8 cellular contexts compared by ENCODE assay signal in genomic region chr5:137754236-137754960, GRCh38. TPM values are rescaled to one million over a fixed set of nuclear protein-coding genes. Genes with fewer than 3 reads are reported as not detected.
DNase-seq lines count a peak whose midpoint lies in the region; ATAC-seq and TF ChIP-seq lines count a peak whose summit lies in the region.

TSS of gene HNRNPA0 (minus strand) at chr5:137754363. CDS start at chr5:137754066, 297 bp downstream.

- peak; percentile 8 for TF ChIP-seq EP300 in ovary (IDR thresholded peaks at IDR 0.05)

- H3K27me3 ChIP-seq in ovary, result no peaks in the 10 kb centered on the region
- H3K27me3 ChIP-seq in thyroid gland, result no peaks in the 10 kb centered on the region

- ATAC-seq in HG02623 (IDR thresholded peaks at IDR 0.05; ENCODE audit: unreplicated experiment), result peak; percentile 83

- peak within 1 kb of the TSS; percentile 100 for H3K27ac Mint-ChIP-seq in activated naive CD8-positive, alpha-beta T cell

- H3K9me3 Mint-ChIP-seq in activated naive CD8-positive, alpha-beta T cell (ENCODE audit: low read depth), result no peaks in the 10 kb centered on the region

- intact Hi-C loops in head of caudate nucleus (cut with DNase I), result loop anchor here (10.0 kb wide), 1 partner anchor 380 kb away; the partner anchor contains the start of gene NME5
- intact Hi-C loops in ovary (cut with DNase I), result loop anchor here in 3 of 4 donors (10.0 kb wide), 2 partner anchors 280 to 740 kb away; partner anchors contain the start of gene FAM13B (in 2 of the 3)
- intact Hi-C loops in thyroid gland (cut with DNase I), result loop anchor here (5.0 kb wide), 1 partner anchor 278 kb away; the partner anchor contains the start of gene FAM13B

- H3K4me3 ChIP-seq in ovary (peak within 1 kb of the TSS; percentile 91), thyroid gland (replicated peaks in 1 of 3) (peak within 1 kb of the TSS; percentile 49 to 92 (median 89))

- H3K27ac ChIP-seq in ovary, result peak within 1 kb of the TSS; percentile 97
- peak within 1 kb of the TSS; percentile 100 for H3K27ac ChIP-seq in thyroid gland

- peak within 1 kb of the TSS; percentile 98 for H3K4me3 Mint-ChIP-seq in activated naive CD8-positive, alpha-beta T cell

- H3K36me3 Mint-ChIP-seq in activated naive CD8-positive, alpha-beta T cell, result peaks cover 17% of the 10 kb centered on the region

- H3K9me3 ChIP-seq in ovary (no peaks in the 10 kb centered on the region), thyroid gland (no peaks in the 10 kb centered on the region)

- DNase-seq in GM10266 (ENCODE audit: extremely low spot score), result peak; percentile 96
- peak; percentile 83 for DNase-seq in NCI-H1105 (lab: John Stamatoyannopoulos, UW)
- DNase-seq in SKM-1 treated with dmso at 0.1 percent for 144 hours (lab: John Stamatoyannopoulos, UW; ENCODE audit: unreplicated experiment), result peak; percentile 97
- peak; percentile 95 to 99 (median 98) for DNase-seq in head of caudate nucleus
- peak; percentile 96 to 98 (median 97) for DNase-seq in ovary
- DNase-seq in thyroid gland, result peak; percentile 96 to 97

- 0 to 1% (median 0%) methylated on average over 76 to 77 of the region's 77 CpGs for WGBS in ovary, 3 donors
- WGBS in thyroid gland, 2 donors, result 1% methylated on average over 36 to 59 of the region's 77 CpGs

- no peak for TF ChIP-seq CTCF in GM10266 (IDR thresholded peaks at IDR 0.05; ENCODE audit: control insufficient read depth, insufficient read depth, low read depth, missing control alignments)
- peak; percentile 6 to 26 (median 25) for TF ChIP-seq CTCF in ovary (IDR thresholded peaks at IDR 0.05)
- TF ChIP-seq CTCF in thyroid gland (IDR thresholded peaks at IDR 0.05), result peak in 1 of 6 experiments; percentile 26

- H3K36me3 ChIP-seq in ovary (no peaks in the 10 kb centered on the region), thyroid gland (no peaks in the 10 kb centered on the region)

- TF ChIP-seq POLR2A in ovary (IDR thresholded peaks at IDR 0.05) (peak; percentile 98), thyroid gland (IDR thresholded peaks at IDR 0.05) (peak; percentile 96 to 99)

- peaks cover 30% of the 10 kb centered on the region for H3K4me1 Mint-ChIP-seq in activated naive CD8-positive, alpha-beta T cell (ENCODE audit: low read depth)

- H3K27me3 Mint-ChIP-seq in activated naive CD8-positive, alpha-beta T cell, result no peaks in the 10 kb centered on the region

- H3K4me1 ChIP-seq in ovary (ENCODE audit: insufficient read depth) (no peaks in the 10 kb centered on the region), thyroid gland (peaks cover 5 to 18% of the 10 kb centered on the region in 2 donors)

RNA-seq across cellular contexts. Expression of gene HNRNPA0, which starts in this region (rescaled TPM):
- total RNA-seq in ovary, result 10 to 100 TPM; 16.9 to 52.9 (median 48.3) TPM
- 10 to 100 TPM; 26.2 to 41.5 TPM for polyA plus RNA-seq in ovary
- 10 to 100 TPM; 10.6 to 14.1 (median 12.4) TPM for total RNA-seq in thyroid gland

Comparison
In these comparisons a context has a peak if more than half of its experiments do, and no peak if none do; other contexts are left out.
1. Peak in every context shown above with its lines: DNase-seq, ATAC-seq, H3K4me3 ChIP-seq and H3K27ac ChIP-seq.